Comparison of ENCODE assay signal across 8 cellular contexts in the genomic region with DNA sequence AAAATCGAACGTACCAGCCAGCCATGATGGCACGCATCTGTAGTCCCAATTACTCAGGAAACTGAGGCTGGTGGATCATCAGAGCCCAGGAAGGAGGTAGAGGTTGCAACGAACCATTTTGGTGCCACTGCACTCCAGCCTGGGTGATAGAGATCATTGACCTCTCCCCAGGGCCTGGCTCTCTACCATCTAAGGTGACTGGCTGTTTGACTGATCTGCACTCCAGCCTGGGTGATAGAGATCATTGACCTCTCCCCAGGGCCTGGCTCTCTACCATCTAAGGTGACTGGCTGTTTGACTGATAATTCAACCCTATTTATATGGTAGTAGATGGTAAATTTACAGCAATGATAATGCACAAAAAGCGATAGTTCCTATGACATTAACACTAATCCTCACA. TPM values are rescaled to one million over a fixed set of nuclear protein-coding genes. Genes with fewer than 3 reads are reported as not detected.
"Had no signal": no experiment of that assay in that cellular context is flagged by ENCODE, and none has a peak within 500 bp of the region (broad histone marks: within the 10 kb centered on the region; RNA-seq: fewer than 3 reads in every experiment).

No MANE protein-coding gene starts in this region.

RNA-seq across cellular contexts. Expression of a gene that starts 43.6 kb away (rescaled TPM):
- total RNA-seq: LHCN-M2, MCF 10A, NCI-H460, OCI-LY7, PC-9, Right ventricle myocardium inferior, RPMI7951, SJCRH30 had no signal
